Comparison of ENCODE assay signal across 8 cellular contexts in the genomic region with DNA sequence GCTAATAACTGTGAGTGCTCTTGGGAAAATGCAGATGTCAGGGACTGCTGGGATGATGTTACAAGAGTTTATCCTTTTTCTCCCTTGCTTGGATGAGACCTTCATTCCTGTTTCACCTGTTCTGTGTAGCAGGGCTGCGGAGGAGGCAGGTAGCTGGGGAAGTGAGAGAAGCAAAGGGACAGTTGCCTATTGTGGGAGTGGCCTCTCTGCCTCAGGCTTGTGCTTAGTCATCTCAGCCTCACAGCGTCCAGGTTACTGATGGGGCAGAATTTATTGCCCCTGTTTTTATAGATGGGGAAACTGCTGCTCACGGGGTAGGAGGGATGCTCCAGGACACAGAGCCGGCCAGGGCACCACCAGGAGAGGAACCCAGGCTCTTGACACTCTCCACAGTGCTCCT. TPM values are rescaled to one million over a fixed set of nuclear protein-coding genes. Genes with fewer than 3 reads are reported as not detected.
DNase-seq lines count a peak whose midpoint lies in the region; FAIRE-seq and TF ChIP-seq lines count a peak whose summit lies in the region.

No MANE protein-coding gene starts in this region.

- no peaks in the 10 kb centered on the region for H3K36me3 ChIP-seq in breast epithelium

- peak; percentile 64 for FAIRE-seq in GM12892 (lab: Jason Lieb, UNC)

- peaks cover 6 to 8% of the 10 kb centered on the region in 2 donors for H3K4me1 ChIP-seq in breast epithelium
- H3K4me1 ChIP-seq in mononuclear cell (ENCODE audit: insufficient read depth, low read length), result peaks cover 40% of the 10 kb centered on the region

- in situ Hi-C loops in GM13977 (cut with MboI; ENCODE audit: low pct_unique_long_range_greater_than_20kb, low sequenced_read_pairs, unreplicated experiment), result loop anchor here (10.0 kb wide), 1 partner anchor 48 kb away; no protein-coding TSS in a partner anchor

- peak overlapping the region; percentile 93 to 98 for H3K27ac ChIP-seq in breast epithelium

- no peaks in the 10 kb centered on the region for H3K27me3 ChIP-seq in breast epithelium
- no peaks in the 10 kb centered on the region for H3K27me3 ChIP-seq in mononuclear cell (ENCODE audit: insufficient read depth, low read length)

- H3K9me3 ChIP-seq in breast epithelium (no peaks in the 10 kb centered on the region), mononuclear cell (ENCODE audit: low read depth, low read length) (no peaks in the 10 kb centered on the region)

- DNase-seq in GM12892 (ENCODE audit: insufficient read length) (no peak), M059J (ENCODE audit: low read depth) (peak; percentile 68), breast epithelium (ENCODE audit: low spot score in 2 of 2) (peak; percentile 53 to 65), NCI-H1436 (lab: John Stamatoyannopoulos, UW) (no peak), COR-L47 (lab: John Stamatoyannopoulos, UW) (no peak), NCI-H2171 treated with DMSO at 0.1 percent for 48 hours (lab: John Stamatoyannopoulos, UW) (no peak), GM13977 (ENCODE audit: low spot score) (no peak)

- peak overlapping the region; percentile 67 to 91 (median 82) for H3K4me3 ChIP-seq in breast epithelium
- H3K4me3 ChIP-seq in mononuclear cell (ENCODE audit: low read length), result peak overlapping the region; percentile 89

- TF ChIP-seq CTCF in breast epithelium (IDR thresholded peaks at IDR 0.05) (no peak), GM13977 (IDR thresholded peaks at IDR 0.05; ENCODE audit: extremely low read depth, insufficient read depth, missing control alignments) (no peak)

- intact Hi-C loops in breast epithelium (cut with DNase I; ENCODE audit: low total_unique reads), result no loop called here

- TF ChIP-seq POLR2A in GM12892 (IDR thresholded peaks at IDR 0.05; ENCODE audit: low read depth, low read length) (no peak), breast epithelium (IDR thresholded peaks at IDR 0.05) (no peak)

RNA-seq across cellular contexts. Expression of a gene that starts 1.7 kb away (rescaled TPM):
- polyA plus RNA-seq in GM12892 (2012; ENCODE audit: missing spikeins), result 1.6 TPM
- total RNA-seq in M059J (2014; rRNA removed; shearing (Covaris generic)), result 35.1 and 52.7 TPM in 2 replicates
- total RNA-seq in breast epithelium, result 10 to 100 TPM; 32.2 to 58.8 (median 53.7) TPM
- total RNA-seq in mononuclear cell, result 20.9 TPM

RNA-seq across cellular contexts. Expression of a gene that starts 43.2 kb away (rescaled TPM):
- polyA plus RNA-seq in GM12892 (2012; ENCODE audit: missing spikeins), result not detected
- total RNA-seq in M059J (2014; rRNA removed; shearing (Covaris generic)), result not detected in 2 replicates
- not detected for total RNA-seq in breast epithelium
- total RNA-seq in mononuclear cell, result not detected

RNA-seq across cellular contexts. Expression of a gene that starts 53.7 kb away (rescaled TPM):
- polyA plus RNA-seq in GM12892 (2012; ENCODE audit: missing spikeins), result 75.3 TPM
- total RNA-seq in M059J (2014; rRNA removed; shearing (Covaris generic)), result 57.2 and 65.7 TPM in 2 replicates
- 10 to 100 TPM; 36.3 to 41.4 (median 37.4) TPM for total RNA-seq in breast epithelium
- total RNA-seq in mononuclear cell, result 21.8 TPM

Comparison
In these comparisons a context has a peak if more than half of its experiments do, and no peak if none do; other contexts are left out.
1. DNase-seq: peak in M059J (single experiment) and breast epithelium (2 of 2); none in GM12892 (single experiment), NCI-H1436 (single experiment), COR-L47 (single experiment), NCI-H2171 treated with DMSO at 0.1 percent for 48 hours (single experiment) and GM13977 (single experiment).